8 cellular contexts compared by ENCODE assay signal in the genomic region with DNA sequence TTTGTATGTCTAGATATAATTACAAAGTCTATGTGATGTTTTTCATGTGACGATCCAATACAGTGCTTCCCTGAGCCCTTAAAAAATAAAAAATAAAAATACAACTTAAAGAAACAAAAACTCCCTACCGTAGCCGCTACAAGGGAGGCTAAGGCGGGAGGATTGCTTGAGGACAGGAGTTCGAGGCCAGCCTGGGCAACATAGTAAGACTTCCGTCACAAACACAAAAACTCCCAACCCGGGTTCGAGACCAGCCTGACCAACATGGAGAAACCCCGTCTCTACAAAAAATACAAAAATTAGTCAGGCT. TPM values are rescaled to one million over a fixed set of nuclear protein-coding genes. Genes with fewer than 3 reads are reported as not detected.
DNase-seq lines count a peak whose midpoint lies in the region; ATAC-seq and TF ChIP-seq lines count a peak whose summit lies in the region.

No MANE protein-coding gene starts in this region.

- H3K4me3 ChIP-seq in right atrium auricular region, result peak overlapping the region; percentile 38 to 80
- peak overlapping the region; percentile 42 to 53 for H3K4me3 ChIP-seq in uterus

- H3K4me1 Mint-ChIP-seq in brain (peaks cover 30% of the 10 kb centered on the region), mesothelial cell of epicardium (peaks cover 18% of the 10 kb centered on the region)

- H3K4me1 ChIP-seq in right atrium auricular region, result peaks cover 0 to 14% of the 10 kb centered on the region in 2 donors
- H3K4me1 ChIP-seq in uterus, result no peaks in the 10 kb centered on the region

- no peak for DNase-seq in right atrium auricular region (ENCODE audit: low spot score)
- no peak for DNase-seq in cardiac septum (ENCODE audit: low spot score)
- DNase-seq in mesothelial cell of epicardium (ENCODE audit: low spot score in 2 of 2, unreplicated experiment in 2 of 2), result no peak
- no peak for DNase-seq in uterus
- DNase-seq in DMS114 treated with DMSO at 0.1 percent for 48 hours (lab: John Stamatoyannopoulos, UW; ENCODE audit: unreplicated experiment), result no peak
- DNase-seq in NCI-H146 treated with DMSO at 0.1 percent for 48 hours (lab: John Stamatoyannopoulos, UW; ENCODE audit: unreplicated experiment), result no peak

- H3K9me3 Mint-ChIP-seq in brain (peaks cover 0 to 10% (median 5%) of the 10 kb centered on the region in 5 experiments), mesothelial cell of epicardium (no peaks in the 10 kb centered on the region)

- H3K36me3 Mint-ChIP-seq in brain, result peaks cover under 1% of the 10 kb centered on the region
- no peaks in the 10 kb centered on the region for H3K36me3 Mint-ChIP-seq in mesothelial cell of epicardium

- H3K27me3 Mint-ChIP-seq in brain (no peaks in the 10 kb centered on the region), mesothelial cell of epicardium (ENCODE audit: low read depth) (no peaks in the 10 kb centered on the region)

- no peaks in the 10 kb centered on the region for H3K9me3 ChIP-seq in right atrium auricular region
- no peaks in the 10 kb centered on the region for H3K9me3 ChIP-seq in uterus

- H3K36me3 ChIP-seq in right atrium auricular region (no peaks in the 10 kb centered on the region), uterus (no peaks in the 10 kb centered on the region)

- H3K4me3 Mint-ChIP-seq in brain (peak overlapping the region; percentile 81 to 91 (median 85)), mesothelial cell of epicardium (peak overlapping the region; percentile 78)

- H3K27ac ChIP-seq in right atrium auricular region, result peak overlapping the region in 1 of 2 donors; percentile 55
- H3K27ac ChIP-seq in uterus, result peak overlapping the region in 1 of 2 donors; percentile 63

- ATAC-seq in GM21423 (IDR thresholded peaks at IDR 0.05; ENCODE audit: unreplicated experiment), result no peak

- intact Hi-C loops in cardiac septum (cut with DNase I) (loop anchor here (5.0 kb wide), 1 partner anchor 91 kb away; a partner anchor contains a TSS), uterus (cut with DNase I; ENCODE audit: low total_unique reads) (no loop called here)

- no peak for TF ChIP-seq CTCF in right atrium auricular region (IDR thresholded peaks at IDR 0.05)
- no peak for TF ChIP-seq CTCF in brain (conservative IDR thresholded peaks at IDR 0.05)
- TF ChIP-seq CTCF in mesothelial cell of epicardium (IDR thresholded peaks at IDR 0.05; ENCODE audit: unreplicated experiment), result no peak
- no peak for TF ChIP-seq CTCF in uterus (IDR thresholded peaks at IDR 0.05)

- H3K27ac Mint-ChIP-seq in brain (peak overlapping the region in 3 of 5 experiments; percentile 46 to 75 (median 48)), mesothelial cell of epicardium (no peak overlapping the region)

- H3K27me3 ChIP-seq in right atrium auricular region (no peaks in the 10 kb centered on the region), uterus (no peaks in the 10 kb centered on the region)

- TF ChIP-seq POLR2A in uterus (IDR thresholded peaks at IDR 0.05), result no peak

RNA-seq across cellular contexts. Expression of a gene that starts 0.7 kb away (rescaled TPM):
- total RNA-seq in right atrium auricular region (10 to 100 TPM in 1 of 2 donors, 1 to 10 TPM in 1; 3.6 to 11.1 TPM), cardiac septum (4.7 TPM), mesothelial cell of epicardium (10.3 to 11.6 TPM (median 10.3 TPM) in 3 replicates), uterus (10 to 100 TPM in 1 of 4 donors, 1 to 10 TPM in 2, not detected in 1; 1.3 to 24.3 (median 4.4) TPM)
- 39.5 TPM for polyA plus RNA-seq in brain (ENCODE audit: insufficient read depth, low read depth, low replicate concordance)

RNA-seq across cellular contexts. Expression of a gene that starts 45.0 kb away (rescaled TPM):
- 100 to 1,000 TPM; 132 to 134 TPM for total RNA-seq in right atrium auricular region
- 77.7 TPM for total RNA-seq in cardiac septum
- 77.4 TPM for polyA plus RNA-seq in brain (ENCODE audit: insufficient read depth, low read depth, low replicate concordance)
- total RNA-seq in mesothelial cell of epicardium, result 95.8 to 101 TPM (median 97.6 TPM) in 3 replicates
- total RNA-seq in uterus, result 100 to 1,000 TPM in 3 of 4 donors, 10 to 100 TPM in 1; 18.7 to 177 (median 142) TPM
